17 cellular contexts compared by ENCODE assay signal in the genomic region with DNA sequence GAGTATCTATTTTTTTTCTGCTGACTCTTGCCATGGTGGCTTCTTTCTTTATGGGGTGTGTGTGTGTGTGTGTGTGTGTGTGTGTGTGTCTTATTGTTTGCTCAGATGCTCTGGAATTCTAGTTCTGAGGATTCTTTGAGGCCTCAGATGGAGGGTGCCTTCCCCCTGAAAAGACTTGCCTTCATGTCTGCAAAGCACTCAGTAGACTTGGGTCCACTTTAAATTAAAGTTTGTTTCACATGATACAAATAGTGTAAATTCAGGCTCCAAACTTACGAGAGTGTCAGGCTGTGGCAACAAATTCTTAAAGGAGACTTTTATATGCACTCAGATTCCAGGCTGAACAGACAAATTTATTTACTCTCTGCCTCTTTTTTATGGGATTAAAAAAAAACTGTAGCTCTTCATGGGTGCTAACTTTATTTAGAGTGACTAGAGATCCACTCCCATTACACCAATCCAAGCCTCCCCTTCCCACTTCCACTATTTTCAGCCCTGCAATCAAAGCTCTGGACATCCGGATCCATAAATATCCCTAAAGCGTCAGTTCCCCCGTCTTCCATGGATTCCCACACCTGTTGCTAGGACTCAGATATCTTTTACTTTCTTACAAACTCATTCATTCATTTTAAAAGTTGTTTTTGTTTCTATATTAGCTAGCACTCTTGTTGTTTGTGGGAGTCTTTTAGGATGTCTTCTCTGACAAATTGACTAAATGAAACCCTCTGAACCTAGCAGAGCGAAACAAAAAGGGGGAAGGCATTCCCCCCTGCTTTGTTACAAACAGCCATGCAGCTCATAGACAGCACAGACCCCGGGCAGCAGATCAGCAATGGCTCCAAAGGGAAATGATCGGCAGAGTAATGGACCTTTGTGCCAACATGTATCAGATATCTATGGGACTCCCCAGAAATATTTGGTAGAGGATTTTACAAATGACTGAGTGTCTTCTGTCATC.
"Had no signal": no experiment of that assay in that cellular context is flagged by ENCODE, and none has a peak within 500 bp of the region (broad histone marks: within the 10 kb centered on the region; RNA-seq: fewer than 3 reads in every experiment).

No MANE protein-coding gene starts in this region.

- H3K4me3 ChIP-seq: adrenal gland, esophagus squamous epithelium, pancreas, sigmoid colon, thoracic aorta, upper lobe of right lung had no signal

- H3K4me1 Mint-ChIP-seq: immature natural killer cell; memory B cell; stimulated activated naive B cell treated with anti-CD40 and anti-IgM and Interleukin-4, amounts not matched to agents 10 μg/mL and 1 μg/mL and 100 μg/mL, for 72 hours had no signal

- H3K9me3 Mint-ChIP-seq: activated naive CD4-positive, alpha-beta T cell treated with anti-CD3 and anti-CD28 coated beads, Interleukin-2, amount 50 U/mL, for 72 hours; dendritic cell treated with granulocyte-macrophage colony-stimulating factor and Interleukin-4, amounts not matched to agents 40 ng/mL and 50 ng/mL, for 4 days; immature natural killer cell; memory B cell; natural killer cell treated with Interleukin-12 subunit alpha and Interleukin-12 subunit beta and Interleukin-15 and Interleukin-18, amount 100 ng/mL, for 72 hours; stimulated activated naive B cell treated with anti-CD40 and anti-IgM and Interleukin-4, amounts not matched to agents 10 μg/mL and 1 μg/mL and 100 μg/mL, for 72 hours had no signal

- H3K27ac ChIP-seq: adrenal gland, esophagus squamous epithelium, pancreas, sigmoid colon, thoracic aorta, upper lobe of right lung had no signal

- ATAC-seq: activated naive CD4-positive, alpha-beta T cell treated with anti-CD3 and anti-CD28 coated beads, Interleukin-2, amount 50 U/mL, for 72 hours; left ventricle myocardium superior; natural killer cell treated with Interleukin-12 subunit alpha and Interleukin-12 subunit beta and Interleukin-15 and Interleukin-18, amount 100 ng/mL, for 72 hours; pancreas; stimulated activated naive B cell treated with anti-CD40 and anti-IgM and Interleukin-4, amounts not matched to agents 10 μg/mL and 1 μg/mL and 100 μg/mL, for 72 hours; upper lobe of right lung had no signal

- H3K27ac Mint-ChIP-seq: activated naive CD4-positive, alpha-beta T cell treated with anti-CD3 and anti-CD28 coated beads, Interleukin-2, amount 50 U/mL, for 72 hours; dendritic cell treated with granulocyte-macrophage colony-stimulating factor and Interleukin-4, amounts not matched to agents 40 ng/mL and 50 ng/mL, for 4 days; immature natural killer cell; memory B cell; natural killer cell treated with Interleukin-12 subunit alpha and Interleukin-12 subunit beta and Interleukin-15 and Interleukin-18, amount 100 ng/mL, for 72 hours; stimulated activated naive B cell treated with anti-CD40 and anti-IgM and Interleukin-4, amounts not matched to agents 10 μg/mL and 1 μg/mL and 100 μg/mL, for 72 hours had no signal

- H3K4me1 ChIP-seq: adrenal gland, esophagus squamous epithelium, pancreas, sigmoid colon, upper lobe of right lung had no signal

- H3K36me3 Mint-ChIP-seq: activated naive CD4-positive, alpha-beta T cell treated with anti-CD3 and anti-CD28 coated beads, Interleukin-2, amount 50 U/mL, for 72 hours; immature natural killer cell; memory B cell; natural killer cell treated with Interleukin-12 subunit alpha and Interleukin-12 subunit beta and Interleukin-15 and Interleukin-18, amount 100 ng/mL, for 72 hours; stimulated activated naive B cell treated with anti-CD40 and anti-IgM and Interleukin-4, amounts not matched to agents 10 μg/mL and 1 μg/mL and 100 μg/mL, for 72 hours had no signal

- H3K27me3 Mint-ChIP-seq: dendritic cell treated with granulocyte-macrophage colony-stimulating factor and Interleukin-4, amounts not matched to agents 40 ng/mL and 50 ng/mL, for 4 days; memory B cell had no signal

- H3K27me3 ChIP-seq: adrenal gland, esophagus squamous epithelium, pancreas, sigmoid colon, upper lobe of right lung had no signal

- H3K9me3 ChIP-seq: adrenal gland, esophagus squamous epithelium, pancreas, sigmoid colon, thoracic aorta, upper lobe of right lung had no signal

- H3K4me3 Mint-ChIP-seq: dendritic cell treated with granulocyte-macrophage colony-stimulating factor and Interleukin-4, amounts not matched to agents 40 ng/mL and 50 ng/mL, for 4 days; immature natural killer cell; memory B cell; natural killer cell treated with Interleukin-12 subunit alpha and Interleukin-12 subunit beta and Interleukin-15 and Interleukin-18, amount 100 ng/mL, for 72 hours; stimulated activated naive B cell treated with anti-CD40 and anti-IgM and Interleukin-4, amounts not matched to agents 10 μg/mL and 1 μg/mL and 100 μg/mL, for 72 hours had no signal

- H3K36me3 ChIP-seq: adrenal gland, esophagus squamous epithelium, pancreas, sigmoid colon, thoracic aorta, upper lobe of right lung had no signal

- DNase-seq: activated CD4-positive, alpha-beta T cell treated with anti-CD3 and anti-CD28 coated beads, Interleukin-2, amount 50 U/mL, for 48 hours; activated gamma-delta T cell; adrenal gland; effector memory CD4-positive, alpha-beta T cell; esophagus squamous epithelium; immature natural killer cell; kidney glomerular epithelial cell; left ventricle myocardium superior; pancreas; sigmoid colon; stimulated activated naive B cell treated with anti-CD40 and anti-IgM and Interleukin-4, amounts not matched to agents 10 μg/mL and 1 μg/mL and 100 μg/mL, for 72 hours; upper lobe of right lung had no signal
